In genomic region chr1:74812180-74812541, GRCh38 we compare ENCODE assay signal across 15 cellular contexts.
DNase-seq lines count a peak whose midpoint lies in the region; ATAC-seq and TF ChIP-seq lines count a peak whose summit lies in the region.
"Had no signal": no experiment of that assay in that cellular context is flagged by ENCODE, and none has a peak within 500 bp of the region (broad histone marks: within the 10 kb centered on the region; RNA-seq: fewer than 3 reads in every experiment).

No MANE protein-coding gene starts in this region.

- no peaks in the 10 kb centered on the region for H3K36me3 Mint-ChIP-seq in endothelial cell (ENCODE audit: low read depth, unreplicated experiment)
- H3K36me3 Mint-ChIP-seq: naive B cell had no signal

- no peaks in the 10 kb centered on the region for H3K9me3 Mint-ChIP-seq in endothelial cell (ENCODE audit: unreplicated experiment)
- H3K9me3 Mint-ChIP-seq: activated B cell treated with CpG ODN at 0.5 μM for 24 hours had no signal

- no peak overlapping the region for H3K27ac Mint-ChIP-seq in endothelial cell (ENCODE audit: unreplicated experiment)
- H3K27ac Mint-ChIP-seq: activated B cell treated with CpG ODN at 0.5 μM for 24 hours had no signal

- DNase-seq in activated gamma-delta T cell treated with Interleukin-2 at 50 U/mL for 16 hours (no peak), endothelial cell (ENCODE audit: low spot score) (no peak), NCI-H748 treated with DMSO at 0.1 percent for 48 hours (lab: John Stamatoyannopoulos, UW) (no peak)
- DNase-seq in stimulated activated CD4-positive, alpha-beta T cell treated with anti-CD3 and anti-CD28 coated beads, Interleukin-12 subunit alpha, Interleukin-12 subunit beta, amount 100 ng/mL, for 4 hours, result no peak
- DNase-seq: activated B cell treated with CpG ODN at 0.5 μM for 24 hours; activated effector memory CD4-positive, alpha-beta T cell treated with anti-CD3 and anti-CD28 coated beads, Interleukin-2, amount 50 U/mL, for 16 hours; caudate nucleus; esophagus squamous epithelium; naive B cell; NCI-H2081 treated with DMSO at 0.1 percent for 48 hours; Right ventricle myocardium superior had no signal

- H3K4me1 Mint-ChIP-seq in endothelial cell (ENCODE audit: unreplicated experiment), result no peaks in the 10 kb centered on the region
- H3K4me1 Mint-ChIP-seq: activated B cell treated with CpG ODN at 0.5 μM for 24 hours, naive B cell had no signal

- no peaks in the 10 kb centered on the region for H3K27me3 Mint-ChIP-seq in endothelial cell (ENCODE audit: unreplicated experiment)
- H3K27me3 Mint-ChIP-seq: activated B cell treated with CpG ODN at 0.5 μM for 24 hours had no signal

- TF ChIP-seq CTCF in endothelial cell (IDR thresholded peaks at IDR 0.05; ENCODE audit: unreplicated experiment), result no peak

- ATAC-seq in GM18502 (IDR thresholded peaks at IDR 0.05; ENCODE audit: poor library complexity, unreplicated experiment) (peak; percentile 94), GM19455 (IDR thresholded peaks at IDR 0.05; ENCODE audit: unreplicated experiment) (peak; percentile 96), HG02852 (IDR thresholded peaks at IDR 0.05; ENCODE audit: unreplicated experiment) (peak; percentile 93), HG03469 (IDR thresholded peaks at IDR 0.05; ENCODE audit: unreplicated experiment) (peak; percentile 92)

- no peak overlapping the region for H3K4me3 Mint-ChIP-seq in endothelial cell (ENCODE audit: unreplicated experiment)
- H3K4me3 Mint-ChIP-seq: activated B cell treated with CpG ODN at 0.5 μM for 24 hours, naive B cell had no signal
